8 cellular contexts compared by ENCODE assay signal in genomic region chr15:82530606-82531379, GRCh38. TPM values are rescaled to one million over a fixed set of nuclear protein-coding genes. Genes with fewer than 3 reads are reported as not detected.
DNase-seq lines count a peak whose midpoint lies in the region; ATAC-seq and TF ChIP-seq lines count a peak whose summit lies in the region.

No MANE protein-coding gene starts in this region.

- DNase-seq in AG10803 (ENCODE audit: low read depth) (peak; percentile 44), HuH-7 (ENCODE audit: low spot score) (peak; percentile 72), activated T-cell treated with anti-CD3 and anti-CD28 coated beads for 1 hour (ENCODE audit: low read depth) (peak; percentile 49), fibroblast of peridontal ligament (ENCODE audit: extremely low read depth) (peak; percentile 58), osteoblast (ENCODE audit: insufficient read length, low spot score, missing footprints) (peak; percentile 88), upper lobe of right lung (peak; percentile 86), NCI-H187 treated with DMSO at 0.1 percent for 48 hours (lab: John Stamatoyannopoulos, UW) (no peak)

- H3K4me1 ChIP-seq in osteoblast (ENCODE audit: insufficient read depth, low read length) (no peaks in the 10 kb centered on the region), upper lobe of right lung (no peaks in the 10 kb centered on the region)

- intact Hi-C loops in upper lobe of right lung (cut with DNase I), result no loop called here

- peak overlapping the region; percentile 85 for H3K4me2 ChIP-seq in osteoblast (ENCODE audit: insufficient read depth, low read length)

- H3K27me3 ChIP-seq in osteoblast (ENCODE audit: insufficient read depth, low read length) (peaks cover 2% of the 10 kb centered on the region), upper lobe of right lung (no peaks in the 10 kb centered on the region)

- H3K4me3 ChIP-seq in AG10803 (ENCODE audit: low read length) (peak overlapping the region; percentile 35), osteoblast (ENCODE audit: insufficient read depth, low read length) (peak overlapping the region; percentile 61), upper lobe of right lung (peak overlapping the region; percentile 22)

- H3K9me3 ChIP-seq in osteoblast (ENCODE audit: low read depth, low read length) (no peaks in the 10 kb centered on the region), upper lobe of right lung (no peaks in the 10 kb centered on the region)

- H3K36me3 ChIP-seq in osteoblast (ENCODE audit: insufficient read depth, low read length) (peaks cover 4% of the 10 kb centered on the region), upper lobe of right lung (peaks cover 15% of the 10 kb centered on the region)

- H3K27ac ChIP-seq in osteoblast (ENCODE audit: low read depth, low read length), result no peak overlapping the region
- no peak overlapping the region for H3K27ac ChIP-seq in upper lobe of right lung

- H4K20me1 ChIP-seq in osteoblast (ENCODE audit: insufficient read depth, low read length), result peaks cover 2% of the 10 kb centered on the region

- TF ChIP-seq CTCF in AG10803 (conservative IDR thresholded peaks at IDR 0.05; ENCODE audit: low read length), result peak; percentile 72
- peak; percentile 79 for TF ChIP-seq CTCF in osteoblast (IDR thresholded peaks at IDR 0.05; ENCODE audit: extremely low read depth, low read depth, low read length)
- TF ChIP-seq CTCF in upper lobe of right lung (IDR thresholded peaks at IDR 0.05), result peak; percentile 77

- no peaks in the 10 kb centered on the region for H3K79me2 ChIP-seq in osteoblast (ENCODE audit: insufficient read depth, low read length)

- ATAC-seq in GM21367 (IDR thresholded peaks at IDR 0.05; ENCODE audit: unreplicated experiment) (peak; percentile 92), upper lobe of right lung (peak; percentile 98)

- H2AFZ ChIP-seq in osteoblast (ENCODE audit: low read length), result peak overlapping the region; percentile 88

RNA-seq across cellular contexts. Expression of gene RPS17, which starts 9.5 kb away (rescaled TPM):
- total RNA-seq in osteoblast, result 1,188 and 1,195 TPM in 2 replicates
- total RNA-seq in upper lobe of right lung, result 1,176 TPM
